8 cellular contexts compared by ENCODE assay signal in genomic region chr12:74537707-74538385, GRCh38. TPM values are rescaled to one million over a fixed set of nuclear protein-coding genes. Genes with fewer than 3 reads are reported as not detected.
DNase-seq lines count a peak whose midpoint lies in the region; ATAC-seq and TF ChIP-seq lines count a peak whose summit lies in the region.

A gene with protein sequence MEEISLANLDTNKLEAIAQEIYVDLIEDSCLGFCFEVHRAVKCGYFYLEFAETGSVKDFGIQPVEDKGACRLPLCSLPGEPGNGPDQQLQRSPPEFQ (plus strand): TSS chr12:74537835. CDS start chr12:74538113, 278 bp downstream.

- H3K79me2 ChIP-seq in OCI-LY7 (ENCODE audit: insufficient read depth, low read depth, low read length) = peaks cover 51% of the 10 kb centered on the region

- POLR2A ChIA-PET in OCI-LY7 (lab: Charles Lee) = interaction anchor here (0.6 to 2.0 kb wide), 4 partner anchors 10 to 71 kb away, joined by 3 to 6 read pairs (median 4); no protein-coding TSS in a partner anchor

- H4K20me1 ChIP-seq in OCI-LY7 (ENCODE audit: insufficient read depth, low read length) = peaks cover 41% of the 10 kb centered on the region

- H3K4me2 ChIP-seq in OCI-LY7 (ENCODE audit: low read length) = peak within 1 kb of the TSS; percentile 96

- H3K4me1 ChIP-seq in OCI-LY7 (ENCODE audit: insufficient read depth, low read length, poor library complexity, severe bottlenecking) (peaks cover 38% of the 10 kb centered on the region), mucosa of descending colon (ENCODE audit: low read depth) (peaks cover 18% of the 10 kb centered on the region)

- H3K36me3 ChIP-seq in OCI-LY7 (ENCODE audit: insufficient read depth, low read length) (peaks cover 47% of the 10 kb centered on the region), mucosa of descending colon (ENCODE audit: low read depth) (no peaks in the 10 kb centered on the region)

- DNase-seq in DMS 273 (lab: John Stamatoyannopoulos, UW; ENCODE audit: unreplicated experiment) = peak; percentile 95
- DNase-seq in HuH-7.5 (ENCODE audit: low spot score) = peak; percentile 76
- DNase-seq in OCI-LY7 (ENCODE audit: low spot score) = peak; percentile 95
- DNase-seq in activated T-cell treated with anti-CD3 and anti-CD28 coated beads for 24 hours (ENCODE audit: low read depth) = peak; percentile 96
- peak; percentile 95 for DNase-seq in epithelial cell of esophagus (ENCODE audit: low read depth)
- DNase-seq in mucosa of descending colon = peak; percentile 93 to 98 (median 96)
- DNase-seq in stimulated activated CD8-positive, alpha-beta memory T cell treated with anti-CD3 and anti-CD28 coated beads, Interleukin-4, amount 100 ng/mL, for 24 hours (ENCODE audit: low read depth) = peak; percentile 91

- H3K9me2 ChIP-seq in OCI-LY7 (ENCODE audit: insufficient read depth, low read length) = no peaks in the 10 kb centered on the region

- no peaks in the 10 kb centered on the region for H3K9me3 ChIP-seq in OCI-LY7 (ENCODE audit: low read length)
- H3K9me3 ChIP-seq in mucosa of descending colon = no peaks in the 10 kb centered on the region

- H3K4me3 ChIP-seq in OCI-LY7 (ENCODE audit: low read depth, low read length, poor library complexity, severe bottlenecking) = peak within 1 kb of the TSS; percentile 95
- peak within 1 kb of the TSS; percentile 64 for H3K4me3 ChIP-seq in epithelial cell of esophagus (ENCODE audit: low read length)
- H3K4me3 ChIP-seq in mucosa of descending colon = peak within 1 kb of the TSS; percentile 60

- ATAC-seq in GM21526 (IDR thresholded peaks at IDR 0.05; ENCODE audit: low FRiP score, unreplicated experiment) = peak; percentile 97
- ATAC-seq in mucosa of descending colon = peak; percentile 99

- intact Hi-C loops in OCI-LY7 (cut with micrococcal nuclease; ENCODE audit: unreplicated experiment) (loop anchor here (5.0 kb wide), 4 partner anchors 89 to 586 kb away; no protein-coding TSS in a partner anchor), mucosa of descending colon (cut with DNase I, micrococcal nuclease) (no loop called here)

- TSS peak; percentile 67 for BruUV-seq in OCI-LY7 (replicated peaks; lab: Mats Ljungman, UMichigan)

- H2AFZ ChIP-seq in OCI-LY7 (ENCODE audit: low read length) = peak within 1 kb of the TSS; percentile 99

- peak within 1 kb of the TSS; percentile 94 for H3K27ac ChIP-seq in OCI-LY7 (ENCODE audit: low read depth, low read length, poor library complexity, severe bottlenecking)

- TF ChIP-seq CTCF in OCI-LY7 (conservative IDR thresholded peaks at IDR 0.05; ENCODE audit: low read length) (no peak), epithelial cell of esophagus (IDR thresholded peaks at IDR 0.05; ENCODE audit: insufficient read depth, low read depth, low read length, missing control alignments) (peak; percentile 2), mucosa of descending colon (IDR thresholded peaks at IDR 0.05) (no peak)

- CTCF ChIA-PET in OCI-LY7 (lab: Charles Lee; ENCODE audit: unreplicated experiment) = no interaction called here

RNA-seq across cellular contexts. Expression of the gene that starts here (rescaled TPM):
- total RNA-seq in OCI-LY7 (2014; rRNA removed; shearing (Covaris generic)) = 21.5 and 22.4 TPM in 2 replicates
- total RNA-seq in OCI-LY7 (2022) (33.3 and 35.1 TPM in 2 replicates), mucosa of descending colon (10 to 100 TPM; 26.6 to 33.7 (median 31.4) TPM)

Comparison
In these comparisons a context has a peak if more than half of its experiments do, and no peak if none do; other contexts are left out.
1. Peak in every context shown above with its lines: DNase-seq, ATAC-seq, H3K4me3 ChIP-seq and H3K27ac ChIP-seq.